10 cellular contexts compared by ENCODE assay signal in the genomic region with DNA sequence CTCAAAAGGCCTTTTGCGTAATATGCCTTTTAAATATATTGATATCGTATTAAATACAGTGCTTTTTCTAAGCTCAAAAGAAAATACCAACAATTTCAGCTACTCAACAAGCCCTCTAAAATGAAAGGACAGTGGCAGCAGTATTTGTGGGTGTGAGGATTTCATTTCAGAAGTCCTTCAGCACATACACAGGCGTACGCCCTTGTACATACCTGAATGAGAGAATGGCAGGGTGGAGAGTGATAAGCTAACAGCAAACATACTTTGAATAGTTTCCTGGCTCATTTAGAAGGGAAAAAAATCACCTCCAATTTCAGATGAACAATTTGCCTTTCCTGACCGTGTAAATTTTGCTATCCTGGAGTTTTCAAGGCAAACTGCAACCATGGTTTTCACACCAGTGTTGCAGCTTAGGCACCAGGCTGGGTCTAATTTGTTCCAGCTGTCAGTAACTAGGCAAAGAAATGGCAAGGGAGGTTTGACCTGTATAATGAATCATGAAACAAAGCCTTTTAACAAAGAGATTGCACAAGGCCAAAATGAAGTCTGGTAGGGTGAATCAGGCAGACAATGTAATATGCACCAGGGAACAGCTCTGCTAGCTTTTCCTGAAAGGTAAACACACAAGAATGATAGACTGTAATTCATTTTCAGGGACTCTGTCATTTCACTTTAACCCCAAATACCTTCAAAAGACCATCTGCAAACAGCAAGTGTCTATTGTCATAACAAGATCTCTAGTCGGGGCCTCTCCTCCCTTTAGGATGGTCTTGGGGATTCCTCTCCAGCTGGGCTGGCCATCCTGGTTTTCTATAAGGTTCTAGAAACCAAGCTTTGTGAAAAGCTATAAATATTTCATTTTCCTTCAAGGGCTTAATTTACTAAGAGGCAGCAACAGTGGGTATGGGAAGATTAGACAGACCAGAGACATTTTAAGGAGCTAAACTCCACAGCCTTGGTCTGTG. TPM values are rescaled to one million over a fixed set of nuclear protein-coding genes. Genes with fewer than 3 reads are reported as not detected.
DNase-seq lines count a peak whose midpoint lies in the region; TF ChIP-seq lines count a peak whose summit lies in the region.
"Had no signal": no experiment of that assay in that cellular context is flagged by ENCODE, and none has a peak within 500 bp of the region (broad histone marks: within the 10 kb centered on the region; RNA-seq: fewer than 3 reads in every experiment).

No MANE protein-coding gene starts in this region.

- H3K36me3 ChIP-seq in HEK293 (ENCODE audit: control insufficient read depth in 2 of 2, insufficient read depth in 1 of 2, low read length in 2 of 2), result no peaks in the 10 kb centered on the region
- H3K36me3 ChIP-seq in skeletal muscle satellite cell (ENCODE audit: insufficient read depth, low read length), result no peaks in the 10 kb centered on the region
- no peaks in the 10 kb centered on the region for H3K36me3 ChIP-seq in effector memory CD4-positive, alpha-beta T cell (ENCODE audit: control insufficient read depth, insufficient read depth, low read length)

- TF ChIP-seq CTCF in HEK293 (tag by site-specific recombination; IDR thresholded peaks at IDR 0.05) (no peak), RWPE1 (conservative IDR thresholded peaks at IDR 0.05; ENCODE audit: low read depth) (no peak), fibroblast of pulmonary artery (IDR thresholded peaks at IDR 0.05; ENCODE audit: low read length, missing control alignments) (no peak)

- POLR2A ChIA-PET in HEK293 (lab: Yijun Ruan, JAX) (no interaction called here), RWPE1 (lab: Yijun Ruan, JAX; ENCODE audit: low non-redundant PET) (no interaction called here)

- H3K4me3 ChIP-seq in HEK293 (ENCODE audit: low read depth, low read length) (no peak overlapping the region), fibroblast of pulmonary artery (replicated peaks; ENCODE audit: low read depth, low read length) (no peak overlapping the region), skeletal muscle satellite cell (ENCODE audit: low read length) (no peak overlapping the region)
- no peak overlapping the region for H3K4me3 ChIP-seq in effector memory CD4-positive, alpha-beta T cell (ENCODE audit: insufficient read depth, low read depth, low read length, poor library complexity, severe bottlenecking)
- H3K4me3 ChIP-seq: coronary artery had no signal

- H3K27ac ChIP-seq in HEK293 (ENCODE audit: extremely low read depth, low read depth, low read length), result peak overlapping the region; percentile 13; the same call in 1 of the 2 replicates
- peak overlapping the region; percentile 47 for H3K27ac ChIP-seq in RWPE1
- no peak overlapping the region for H3K27ac ChIP-seq in effector memory CD4-positive, alpha-beta T cell (ENCODE audit: insufficient read depth, low read length, poor library complexity, severe bottlenecking)
- H3K27ac ChIP-seq: coronary artery had no signal

- DNase-seq in RWPE1 (ENCODE audit: low spot score), result peak; percentile 84
- peak; percentile 85 for DNase-seq in fibroblast of pulmonary artery (ENCODE audit: low read depth)
- no peak for DNase-seq in COLO668 (lab: John Stamatoyannopoulos, UW; ENCODE audit: unreplicated experiment)
- no peak for DNase-seq in C1 segment of cervical spinal cord (lab: John Stamatoyannopoulos, UW)
- no peak for DNase-seq in effector memory CD4-positive, alpha-beta T cell
- DNase-seq: NCI-H187, T-cell had no signal

- no peaks in the 10 kb centered on the region for H3K9me3 ChIP-seq in HEK293 (ENCODE audit: control insufficient read depth, insufficient read depth, low read depth, low read length)
- H3K9me3 ChIP-seq in skeletal muscle satellite cell (replicated peaks; ENCODE audit: low read length), result no peaks in the 10 kb centered on the region
- no peaks in the 10 kb centered on the region for H3K9me3 ChIP-seq in effector memory CD4-positive, alpha-beta T cell (ENCODE audit: control insufficient read depth, low read length)

- peaks cover 3% of the 10 kb centered on the region; the same call in 1 of the 2 replicates for H3K4me1 ChIP-seq in HEK293 (ENCODE audit: control insufficient read depth, insufficient read depth, low read length)
- peaks cover 14% of the 10 kb centered on the region for H3K4me1 ChIP-seq in skeletal muscle satellite cell (ENCODE audit: control insufficient read depth, insufficient read depth, low read length)
- no peaks in the 10 kb centered on the region for H3K4me1 ChIP-seq in effector memory CD4-positive, alpha-beta T cell (ENCODE audit: control insufficient read depth, insufficient read depth, low read length, poor library complexity, severe bottlenecking)

- H3K9ac ChIP-seq in skeletal muscle satellite cell (ENCODE audit: low read depth, low read length), result no peak overlapping the region

- CTCF ChIA-PET in HEK293 (lab: Yijun Ruan, JAX) (interaction anchor here (0.6 to 1.7 kb wide), 6 partner anchors 9 to 936 kb away, joined by 3 to 5 read pairs (median 4); no protein-coding TSS in a partner anchor), RWPE1 (lab: Yijun Ruan, JAX) (no interaction called here)

- peaks cover 1% of the 10 kb centered on the region for H3K27me3 ChIP-seq in skeletal muscle satellite cell (ENCODE audit: control insufficient read depth, insufficient read depth, low read length)
- no peaks in the 10 kb centered on the region for H3K27me3 ChIP-seq in effector memory CD4-positive, alpha-beta T cell (replicated peaks; ENCODE audit: control insufficient read depth, insufficient read depth, low read length, poor library complexity, severe bottlenecking)

- H3K4me2 ChIP-seq in skeletal muscle satellite cell (ENCODE audit: low read length), result peak overlapping the region; percentile 20

TF ChIP-seq in HEK293, 187 proteins besides CTCF, POLR2A, EP300 and RAD21:
- TF ChIP-seq ZBTB17 (tag by site-specific recombination; IDR thresholded peaks at IDR 0.05) (no peak), ZNF133 (tag by site-specific recombination; IDR thresholded peaks at IDR 0.05) (no peak), ZFP3 (tag by site-specific recombination; IDR thresholded peaks at IDR 0.05; ENCODE audit: low read depth) (no peak), FEZF1 (tag by site-specific recombination; IDR thresholded peaks at IDR 0.05) (peak; percentile 41; the same call in 1 of the 2 replicates)
- TF ChIP-seq, protein P1, sequence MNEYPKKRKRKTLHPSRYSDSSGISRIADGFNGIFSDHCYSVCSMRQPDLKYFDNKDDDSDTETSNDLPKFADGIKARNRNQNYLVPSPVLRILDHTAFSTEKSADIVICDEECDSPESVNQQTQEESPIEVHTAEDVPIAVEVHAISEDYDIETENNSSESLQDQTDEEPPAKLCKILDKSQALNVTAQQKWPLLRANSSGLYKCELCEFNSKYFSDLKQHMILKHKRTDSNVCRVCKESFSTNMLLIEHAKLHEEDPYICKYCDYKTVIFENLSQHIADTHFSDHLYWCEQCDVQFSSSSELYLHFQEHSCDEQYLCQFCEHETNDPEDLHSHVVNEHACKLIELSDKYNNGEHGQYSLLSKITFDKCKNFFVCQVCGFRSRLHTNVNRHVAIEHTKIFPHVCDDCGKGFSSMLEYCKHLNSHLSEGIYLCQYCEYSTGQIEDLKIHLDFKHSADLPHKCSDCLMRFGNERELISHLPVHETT (tag by site-specific recombination; IDR thresholded peaks at IDR 0.05), result no peak
TF ChIP-seq in HEK293: peak in this region for 1.

RNA-seq across cellular contexts. Expression of a gene that starts 11.5 kb away (rescaled TPM):
- total RNA-seq in skeletal muscle satellite cell (2012; rRNA removed), result 3.0 and 3.3 TPM in 2 replicates

RNA-seq across cellular contexts. Expression of a gene that starts 38.0 kb away (rescaled TPM):
- 1.8 and 2.2 TPM in 2 replicates for total RNA-seq in skeletal muscle satellite cell (2012; rRNA removed)

Comparison
In these comparisons a context has a peak if more than half of its experiments do, and no peak if none do; other contexts are left out.
1. DNase-seq: peak in RWPE1 (single experiment) and fibroblast of pulmonary artery (single experiment); none in COLO668 (single experiment), C1 segment of cervical spinal cord (0 of 14) and effector memory CD4-positive, alpha-beta T cell (0 of 3).